ENCODE assay signal across 14 cellular contexts in the genomic region with DNA sequence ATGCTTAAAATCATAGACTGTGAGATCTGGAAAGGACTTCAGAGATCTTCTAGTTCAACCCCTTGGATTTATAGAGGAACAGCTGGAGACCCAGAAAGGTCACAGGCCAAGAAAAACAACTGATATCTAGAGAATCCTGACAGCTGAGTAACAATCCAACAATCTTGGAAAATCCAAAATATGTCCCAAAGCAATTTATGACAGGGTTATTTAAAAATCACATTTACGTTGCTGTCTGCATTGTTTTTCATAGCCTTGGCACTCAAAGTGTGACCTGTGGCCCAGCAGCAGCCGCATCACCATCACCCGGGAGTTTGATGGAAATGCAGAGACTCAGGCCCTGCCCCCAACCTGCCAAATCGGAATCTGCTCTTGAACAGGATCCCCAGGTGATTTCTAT.
A peak's percentile ranks its signal among the peaks of the same experiment; 100 is the strongest.
DNase-seq lines count a peak whose midpoint lies in the region; ATAC-seq and TF ChIP-seq lines count a peak whose summit lies in the region.
"Had no signal": no experiment of that assay in that cellular context is flagged by ENCODE, and none has a peak within 500 bp of the region (broad histone marks: within the 10 kb centered on the region; RNA-seq: fewer than 3 reads in every experiment).

No MANE protein-coding gene starts in this region.

- H2AFZ ChIP-seq in SK-N-SH (ENCODE audit: low read depth): no peak overlapping the region

- 35% methylated on average over 4 of the region's 4 CpGs for WGBS in SK-N-SH (ENCODE audit: low lambda C conversion rate)
- WGBS in sigmoid colon, 2 donors: 56 to 69% methylated on average over 4 of the region's 4 CpGs

- H3K4me2 ChIP-seq in SK-N-SH: peak overlapping the region; percentile 58

- TF ChIP-seq RAD21 in SK-N-SH (IDR thresholded peaks at IDR 0.05; ENCODE audit: low read length): no peak

- peak overlapping the region; percentile 39; the same call in 1 of the 2 replicates for H3K9ac ChIP-seq in SK-N-SH

- H3K4me3 ChIP-seq in SK-N-SH (ENCODE audit: low read depth in 2 of 2, low read length in 1 of 2) (no peak overlapping the region), fibroblast of pulmonary artery (replicated peaks; ENCODE audit: low read depth, low read length) (no peak overlapping the region), sigmoid colon (no peak overlapping the region)
- H3K4me3 ChIP-seq: psoas muscle had no signal

- H3K4me1 ChIP-seq in SK-N-SH (ENCODE audit: control insufficient read depth in 1 of 2, insufficient read depth in 2 of 2, low read depth in 1 of 2, low read length in 1 of 2): peaks cover 8 to 14% of the 10 kb centered on the region in 2 experiments; a peak in 3 of 4 replicates
- peaks cover 0 to 11% (median 3%) of the 10 kb centered on the region in 4 donors for H3K4me1 ChIP-seq in sigmoid colon
- H3K4me1 ChIP-seq: psoas muscle had no signal

- ATAC-seq in HG02852 (IDR thresholded peaks at IDR 0.05; ENCODE audit: unreplicated experiment): no peak

- no peaks in the 10 kb centered on the region for H3K9me2 ChIP-seq in SK-N-SH

- H3K79me2 ChIP-seq in SK-N-SH (ENCODE audit: insufficient read depth): peaks cover 98% of the 10 kb centered on the region

- H3K36me3 ChIP-seq in SK-N-SH (replicated peaks in 1 of 2; ENCODE audit: control insufficient read depth in 1 of 2, insufficient read depth in 2 of 2, low read length in 1 of 2) (peaks cover 20 to 61% of the 10 kb centered on the region in 2 experiments), sigmoid colon (no peaks in the 10 kb centered on the region)

- DNase-seq in HCEC 1CT (peak; percentile 79), SK-N-SH (no peak), fibroblast of pulmonary artery (ENCODE audit: low read depth) (peak; percentile 88), sigmoid colon (no peak), NCI-H2107 treated with DMSO at 0.1 percent for 48 hours (lab: John Stamatoyannopoulos, UW; ENCODE audit: unreplicated experiment) (no peak), KG1 (lab: John Stamatoyannopoulos, UW) (no peak), MV-4-11 (lab: John Stamatoyannopoulos, UW) (no peak)
- DNase-seq: activated effector memory CD4-positive, alpha-beta T cell treated with anti-CD3 and anti-CD28 coated beads, Interleukin-2, amount 50 U/mL, for 16 hours; effector CD8-positive, alpha-beta T cell; islet precursor cell; psoas muscle had no signal

- intact Hi-C loops in sigmoid colon (cut with DNase I): no loop called here

- H4K20me1 ChIP-seq in SK-N-SH (ENCODE audit: insufficient read depth): peaks cover 47% of the 10 kb centered on the region

- POLR2A ChIA-PET in SK-N-SH (lab: Yijun Ruan, JAX): no interaction called here

- TF ChIP-seq CTCF in SK-N-SH (IDR thresholded peaks at IDR 0.05): no peak
- no peak for TF ChIP-seq CTCF in fibroblast of pulmonary artery (IDR thresholded peaks at IDR 0.05; ENCODE audit: low read length, missing control alignments)
- TF ChIP-seq CTCF in sigmoid colon (IDR thresholded peaks at IDR 0.05): no peak

- H3K27me3 ChIP-seq in SK-N-SH (ENCODE audit: insufficient read depth) (no peaks in the 10 kb centered on the region), sigmoid colon (no peaks in the 10 kb centered on the region)

- TF ChIP-seq EP300 in SK-N-SH (IDR thresholded peaks at IDR 0.05; ENCODE audit: borderline replicate concordance in 1 of 2, low read depth in 1 of 2, low read length in 1 of 2): peak in 1 of 2 experiments; percentile 46; a peak in 1 of 4 replicates
- TF ChIP-seq EP300 in sigmoid colon (IDR thresholded peaks at IDR 0.05): no peak

- H3K27ac ChIP-seq in SK-N-SH (ENCODE audit: low read depth in 2 of 2, low read length in 1 of 2) (peak overlapping the region; percentile 71 to 84; a peak in 3 of 4 replicates), sigmoid colon (peak overlapping the region in 3 of 4 donors; percentile 17 to 39 (median 28))
- H3K27ac ChIP-seq: C4-2B, psoas muscle, VCaP had no signal

- CTCF ChIA-PET in SK-N-SH (lab: Yijun Ruan, JAX): interaction anchor here (1.1 kb wide), 1 partner anchor 74 kb away, joined by 3 read pairs; no protein-coding TSS in a partner anchor

- no peaks in the 10 kb centered on the region for H3K9me3 ChIP-seq in SK-N-SH
- no peaks in the 10 kb centered on the region for H3K9me3 ChIP-seq in sigmoid colon
- H3K9me3 ChIP-seq: psoas muscle had no signal

- TF ChIP-seq POLR2A in sigmoid colon (IDR thresholded peaks at IDR 0.05): no peak

- peaks cover 53% of the 10 kb centered on the region for H3F3A ChIP-seq in SK-N-SH (replicated peaks; ENCODE audit: insufficient read depth)

TF ChIP-seq in SK-N-SH, 30 proteins besides CTCF, POLR2A, EP300 and RAD21:
- TF ChIP-seq TEAD4 (IDR thresholded peaks at IDR 0.05; ENCODE audit: borderline replicate concordance, insufficient read depth) (peak; percentile 32; the same call in 1 of the 2 replicates), JUND (IDR thresholded peaks at IDR 0.05) (peak; percentile 23; the same call in 1 of the 2 replicates), POLR2AphosphoS5 (IDR thresholded peaks at IDR 0.05; ENCODE audit: low read depth, low read length) (no peak), TCF12 (IDR thresholded peaks at IDR 0.05) (peak; percentile 41), FOSL2 (IDR thresholded peaks at IDR 0.05; ENCODE audit: borderline replicate concordance, low read depth) (0 out of 2 replicates have a peak, but pooled peaks have one; percentile 13), CHD2 (IDR thresholded peaks at IDR 0.05; ENCODE audit: low read length, partially characterized antibody) (no peak), PBX3 (IDR thresholded peaks at IDR 0.05) (peak; percentile 76)
TF ChIP-seq in SK-N-SH: peak in this region for 5.

Comparison
In these comparisons a context has a peak if more than half of its experiments do, and no peak if none do; other contexts are left out.
1. DNase-seq: peak in HCEC 1CT (single experiment) and fibroblast of pulmonary artery (single experiment); none in SK-N-SH (single experiment), sigmoid colon (single experiment), NCI-H2107 treated with DMSO at 0.1 percent for 48 hours (single experiment), KG1 (single experiment) and MV-4-11 (single experiment).